In genomic region chr3:183895296-183895695, GRCh38 we compare ENCODE assay signal across 8 cellular contexts. TPM values are rescaled to one million over a fixed set of nuclear protein-coding genes. Genes with fewer than 3 reads are reported as not detected.
A peak's percentile ranks its signal among the peaks of the same experiment; 100 is the strongest.
DNase-seq lines count a peak whose midpoint lies in the region; ATAC-seq and TF ChIP-seq lines count a peak whose summit lies in the region.

No MANE protein-coding gene starts in this region.

- no peaks in the 10 kb centered on the region for H3K79me2 ChIP-seq in PC-9 (ENCODE audit: low read depth)

- H3K4me1 ChIP-seq in PC-9 (replicated peaks; ENCODE audit: insufficient read depth), result no peaks in the 10 kb centered on the region

- no peaks in the 10 kb centered on the region for H4K20me1 ChIP-seq in PC-9 (ENCODE audit: insufficient read depth)

- no peaks in the 10 kb centered on the region for H3K9me2 ChIP-seq in PC-9 (ENCODE audit: insufficient read depth)

- no peak overlapping the region for H2AFZ ChIP-seq in PC-9

- H3K9me3 ChIP-seq in PC-9 (ENCODE audit: insufficient read depth, low read depth), result no peaks in the 10 kb centered on the region

- TF ChIP-seq CTCF in PC-9 (conservative IDR thresholded peaks at IDR 0.05), result peak; percentile 97

- no peak overlapping the region for H3K27ac ChIP-seq in PC-9

- no peaks in the 10 kb centered on the region for H3F3A ChIP-seq in PC-9 (ENCODE audit: insufficient read depth, low read depth)

- H3K4me3 ChIP-seq in PC-9, result no peak overlapping the region

- H3K4me2 ChIP-seq in PC-9, result peak overlapping the region; percentile 13; the same call in 1 of the 2 replicates

- BruUV-seq in PC-9 (replicated peaks; lab: Mats Ljungman, UMichigan), result no TSS peak

- in situ Hi-C loops in KBM-7 (cut with MboI; ENCODE audit: low pct_unique_long_range_greater_than_20kb, low sequenced_read_pairs), result loop anchor here (25.0 kb wide), 1 partner anchor 392 kb away; the partner anchor contains the start of genes ECE2 and PSMD2
- in situ Hi-C loops in T47D (cut with HindIII; ENCODE audit: low pct_unique_long_range_greater_than_20kb, low sequenced_read_pairs), result no loop called here

- DNase-seq in activated T-cell treated with anti-CD3 and anti-CD28 coated beads for 24 hours (ENCODE audit: low read depth) (peak; percentile 13), KBM-7 (peak; percentile 80), PC-9 (peak; percentile 48 to 55), T47D (ENCODE audit: low read depth in 1 of 2, low spot score in 1 of 2) (peak; percentile 80 to 83), kidney glomerular epithelial cell (lab: John Stamatoyannopoulos, UW) (peak; percentile 48), stromal cell of bone marrow (ENCODE audit: low read depth) (peak; percentile 38)
- DNase-seq in activated T-cell treated with anti-CD3 and anti-CD28 coated beads, Interleukin-2, amount 50 U/mL, for 1 hour, result no peak

- H3K27me3 ChIP-seq in PC-9 (ENCODE audit: insufficient read depth, low read depth), result no peaks in the 10 kb centered on the region

- no peak for ATAC-seq in GM19397 (IDR thresholded peaks at IDR 0.05; ENCODE audit: unreplicated experiment)

- CTCF ChIA-PET in PC-9 (lab: Charles Lee), result interaction anchor here (0.5 to 1.9 kb wide), 17 partner anchors 9 to 467 kb away, joined by 3 to 20 read pairs (median 5); partner anchors contain the start of gene DVL3

- POLR2A ChIA-PET in PC-9 (lab: Charles Lee; ENCODE audit: unreplicated experiment), result interaction anchor here (0.6 to 0.7 kb wide), 3 partner anchors 305 to 617 kb away, joined by 4 read pairs; no protein-coding TSS in a partner anchor

- intact Hi-C loops in PC-9 (cut with micrococcal nuclease; ENCODE audit: unreplicated experiment), result loop anchor here (1.0 to 2.0 kb wide), 8 partner anchors 122 to 649 kb away; partner anchors contain the start of genes ABCC5, ABCF3 and DVL3

- H3K36me3 ChIP-seq in PC-9 (ENCODE audit: low read depth), result no peaks in the 10 kb centered on the region

RNA-seq across cellular contexts. Expression of gene PARL, which starts 10.6 kb away (rescaled TPM):
- total RNA-seq in PC-9 (2021), result 109 and 180 TPM in 2 replicates
